ENCODE assay signal across 8 cellular contexts in genomic region chr19:38374332-38375097, GRCh38. TPM values are rescaled to one million over a fixed set of nuclear protein-coding genes. Genes with fewer than 3 reads are reported as not detected.
A peak's percentile ranks its signal among the peaks of the same experiment; 100 is the strongest.
DNase-seq lines count a peak whose midpoint lies in the region; ATAC-seq, FAIRE-seq and TF ChIP-seq lines count a peak whose summit lies in the region.

PSMD8 (plus strand) TSS chr19:38374571; CDS start chr19:38374602, 31 bp downstream.

- 0 to 1% methylated on average over 24 to 61 of the region's 65 CpGs for WGBS in body of pancreas, 2 donors

- peak; percentile 88 to 95 (median 95) for TF ChIP-seq POLR2A in body of pancreas (IDR thresholded peaks at IDR 0.05)

- peaks cover 0 to 7% of the 10 kb centered on the region in 2 donors for H3K36me3 ChIP-seq in body of pancreas (replicated peaks in 1 of 2; ENCODE audit: insufficient read depth in 1 of 2, low read depth in 2 of 2)

- peak; percentile 96 for ATAC-seq in GM18520 (IDR thresholded peaks at IDR 0.05; ENCODE audit: unreplicated experiment)
- peak; percentile 95 for ATAC-seq in HG03064 (IDR thresholded peaks at IDR 0.05; ENCODE audit: low read depth, unreplicated experiment)
- ATAC-seq in body of pancreas, result peak; percentile 99
- peak; percentile 99 for ATAC-seq in sciatic nerve

- peak within 1 kb of the TSS; percentile 73 to 93 (median 80) for H3K27ac ChIP-seq in body of pancreas

- peak in 4 of 7 experiments; percentile 9 to 36 (median 26) for TF ChIP-seq CTCF in body of pancreas (IDR thresholded peaks at IDR 0.05)

- no peaks in the 10 kb centered on the region for H3K9me3 ChIP-seq in body of pancreas

- no peaks in the 10 kb centered on the region for H3K27me3 ChIP-seq in body of pancreas

- intact Hi-C loops in body of pancreas (cut with DNase I), result loop anchor here (5.0 kb wide), 1 partner anchor 37 kb away; the partner anchor contains the start of gene CATSPERG
- intact Hi-C loops in sciatic nerve (cut with DNase I), result no loop called here

- peaks cover 24% of the 10 kb centered on the region for H3K4me1 ChIP-seq in body of pancreas

- peak; percentile 99 for FAIRE-seq in A204.1 (lab: Jason Lieb, UNC)
- peak; percentile 96 for FAIRE-seq in TTC549 (lab: Jason Lieb, UNC)

- DNase-seq in NCI-H2107 treated with DMSO at 0.1 percent for 48 hours (lab: John Stamatoyannopoulos, UW; ENCODE audit: unreplicated experiment) (peak; percentile 97), body of pancreas (peak; percentile 99 to 100 (median 100)), iPS DF 19.7 (ENCODE audit: low read depth, low spot score) (peak; percentile 99), sciatic nerve (ENCODE audit: low spot score) (peak; percentile 99)

- H3K4me3 ChIP-seq in body of pancreas, result peak within 1 kb of the TSS; percentile 55 to 75

RNA-seq across cellular contexts. Expression of gene PSMD8, which starts in this region (rescaled TPM):
- total RNA-seq in body of pancreas (10 to 100 TPM; 49.4 to 68.7 TPM), sciatic nerve (78.2 TPM)

Comparison
In these comparisons a context has a peak if more than half of its experiments do, and no peak if none do; other contexts are left out.
1. Peak in every context shown above with its lines: DNase-seq, ATAC-seq, H3K4me3 ChIP-seq and H3K27ac ChIP-seq.